Comparison of ENCODE assay signal across 9 cellular contexts in the genomic region with DNA sequence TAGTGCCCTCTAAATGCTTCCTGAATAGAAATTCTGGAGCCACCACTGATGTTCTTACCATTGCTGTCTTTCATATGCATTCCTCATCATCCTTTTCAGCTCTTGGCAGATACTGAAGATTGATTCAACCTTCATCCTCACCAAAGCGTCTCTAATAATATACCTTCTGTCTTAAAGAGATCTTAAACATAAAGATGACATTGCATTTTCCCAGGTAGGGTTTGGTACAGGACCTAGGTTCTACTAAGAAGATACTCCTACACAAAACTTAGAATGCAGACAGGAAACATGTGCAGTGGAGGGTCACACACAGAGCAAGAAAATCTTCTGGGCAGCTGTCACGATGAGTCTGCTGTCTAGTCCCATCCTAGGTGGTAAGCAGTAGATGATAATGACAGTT.
"Had no signal": no experiment of that assay in that cellular context is flagged by ENCODE, and none has a peak within 500 bp of the region (broad histone marks: within the 10 kb centered on the region; RNA-seq: fewer than 3 reads in every experiment).

No MANE protein-coding gene starts in this region.

- H3K4me1 ChIP-seq: HAP-1 had no signal

- H3K4me3 ChIP-seq: GM23248, HAP-1 had no signal

- H3K36me3 ChIP-seq: HAP-1 had no signal

- H3K4me2 ChIP-seq: KMS-11 had no signal

- H3K9ac ChIP-seq: GM23248, KMS-11 had no signal

- H2AFZ ChIP-seq: GM23248 had no signal

- ATAC-seq: HCT116, HepG2 had no signal

- DNase-seq: GM23248, GOT3, H7, HFFc6 had no signal

- H3K27ac ChIP-seq: GM23248, HL-60, KMS-11 had no signal

- H3K9me3 ChIP-seq: HAP-1 had no signal

- FAIRE-seq: HepG2 had no signal
